ENCODE assay signal across 9 cellular contexts in the genomic region with DNA sequence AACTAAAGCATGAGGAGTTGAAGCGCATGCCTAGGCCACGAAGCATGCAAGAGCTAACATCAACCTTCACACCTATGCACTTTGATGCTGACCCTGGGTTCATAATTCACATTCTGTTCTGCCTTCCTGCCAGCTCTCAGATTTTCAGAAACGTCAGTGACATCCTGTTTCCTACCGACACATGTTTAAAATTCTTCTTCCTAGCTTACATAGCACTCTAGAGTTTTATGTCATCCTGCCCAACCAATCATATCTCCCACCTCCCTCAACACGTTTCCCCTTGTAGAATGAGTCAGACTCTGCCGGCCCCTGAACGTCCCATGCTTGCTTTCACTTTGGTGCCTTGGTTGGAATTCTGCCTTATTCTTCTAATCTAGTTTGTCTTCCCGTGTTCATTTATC.
DNase-seq lines count a peak whose midpoint lies in the region; ATAC-seq, FAIRE-seq and TF ChIP-seq lines count a peak whose summit lies in the region.
"Had no signal": no experiment of that assay in that cellular context is flagged by ENCODE, and none has a peak within 500 bp of the region (broad histone marks: within the 10 kb centered on the region; RNA-seq: fewer than 3 reads in every experiment).

No MANE protein-coding gene starts in this region.

- H3K4me1 Mint-ChIP-seq in endodermal cell: peaks cover 2% of the 10 kb centered on the region

- DNase-seq in EL: peak; percentile 69
- peak; percentile 29 for DNase-seq in RCC 7860 (ENCODE audit: low spot score)
- DNase-seq in bronchial epithelial cell (ENCODE audit: low read depth): peak; percentile 66
- peak; percentile 90 for DNase-seq in non-pigmented ciliary epithelial cell (ENCODE audit: low read depth)
- no peak for DNase-seq in endodermal cell
- DNase-seq in lower leg skin (ENCODE audit: low spot score in 2 of 2): no peak
- no peak for DNase-seq in NK-92 treated with Interleukin-12 subunit alpha and Interleukin-12 subunit beta, amount 100 ng/mL, for 24 hours (lab: John Stamatoyannopoulos, UW)

- H3K27me3 Mint-ChIP-seq in endodermal cell (ENCODE audit: insufficient read depth): no peaks in the 10 kb centered on the region

- no peak overlapping the region for H3K27ac Mint-ChIP-seq in endodermal cell

- no peak overlapping the region for H3K9ac ChIP-seq in endodermal cell (ENCODE audit: extremely low read depth, low read length, poor library complexity, severe bottlenecking)

- no peak overlapping the region for H3K4me3 Mint-ChIP-seq in endodermal cell

- no peaks in the 10 kb centered on the region for H3K4me1 ChIP-seq in endodermal cell (ENCODE audit: control insufficient read depth, insufficient read depth, low read length)

- H3K4me3 ChIP-seq in bronchial epithelial cell (ENCODE audit: low read depth, low read length): no peak overlapping the region
- H3K4me3 ChIP-seq in endodermal cell (ENCODE audit: low read length): no peak overlapping the region
- H3K4me3 ChIP-seq in lower leg skin (ENCODE audit: low read depth, poor library complexity, severe bottlenecking): no peak overlapping the region

- no peaks in the 10 kb centered on the region for H3K36me3 Mint-ChIP-seq in endodermal cell (ENCODE audit: low read depth)

- H3K9me3 ChIP-seq in endodermal cell (ENCODE audit: control insufficient read depth, low read length): no peaks in the 10 kb centered on the region

- no peak overlapping the region for H3K27ac ChIP-seq in endodermal cell (ENCODE audit: low read depth, low read length)
- H3K27ac ChIP-seq: HL-60 had no signal

- ATAC-seq in GM21529 (IDR thresholded peaks at IDR 0.05; ENCODE audit: unreplicated experiment): peak; percentile 65

- H3K27me3 ChIP-seq in bronchial epithelial cell (ENCODE audit: control insufficient read depth, insufficient read depth, low read length) (no peaks in the 10 kb centered on the region), endodermal cell (ENCODE audit: control insufficient read depth, insufficient read depth, low read length, poor library complexity, severe bottlenecking) (no peaks in the 10 kb centered on the region)

- H3K9me3 Mint-ChIP-seq in endodermal cell: no peaks in the 10 kb centered on the region

- 81 to 89% methylated on average over 8 of the region's 8 CpGs for WGBS in endodermal cell (ENCODE audit: insufficient coverage in 1 of 2, insufficient read length in 1 of 2), 2 experiments
- WGBS in lower leg skin, 2 donors: 36 to 42% methylated on average over 8 of the region's 8 CpGs

- intact Hi-C loops in lower leg skin (cut with DNase I; ENCODE audit: low total_unique reads): no loop called here

- TF ChIP-seq CTCF in bronchial epithelial cell (IDR thresholded peaks at IDR 0.05; ENCODE audit: insufficient read depth, low read length, severe bottlenecking) (no peak), endodermal cell (conservative IDR thresholded peaks at IDR 0.05) (no peak), lower leg skin (IDR thresholded peaks at IDR 0.05) (no peak)

- no peak for TF ChIP-seq POLR2A in lower leg skin (IDR thresholded peaks at IDR 0.05)

- FAIRE-seq in RCC 7860 (lab: Jason Lieb, UNC): no peak
- FAIRE-seq in bronchial epithelial cell (lab: Jason Lieb, UNC): no peak

- H3K36me3 ChIP-seq in bronchial epithelial cell (ENCODE audit: control insufficient read depth, insufficient read depth, low read length): no peaks in the 10 kb centered on the region
- no peaks in the 10 kb centered on the region for H3K36me3 ChIP-seq in endodermal cell (ENCODE audit: control insufficient read depth, insufficient read depth, low read length)

Comparison
In these comparisons a context has a peak if more than half of its experiments do, and no peak if none do; other contexts are left out.
1. DNase-seq: peak in EL (single experiment), RCC 7860 (single experiment), bronchial epithelial cell (single experiment) and non-pigmented ciliary epithelial cell (single experiment); none in endodermal cell (single experiment), lower leg skin (0 of 2) and NK-92 treated with Interleukin-12 subunit alpha and Interleukin-12 subunit beta, amount 100 ng/mL, for 24 hours (single experiment).